ENCODE assay signal across 10 cellular contexts in the genomic region with DNA sequence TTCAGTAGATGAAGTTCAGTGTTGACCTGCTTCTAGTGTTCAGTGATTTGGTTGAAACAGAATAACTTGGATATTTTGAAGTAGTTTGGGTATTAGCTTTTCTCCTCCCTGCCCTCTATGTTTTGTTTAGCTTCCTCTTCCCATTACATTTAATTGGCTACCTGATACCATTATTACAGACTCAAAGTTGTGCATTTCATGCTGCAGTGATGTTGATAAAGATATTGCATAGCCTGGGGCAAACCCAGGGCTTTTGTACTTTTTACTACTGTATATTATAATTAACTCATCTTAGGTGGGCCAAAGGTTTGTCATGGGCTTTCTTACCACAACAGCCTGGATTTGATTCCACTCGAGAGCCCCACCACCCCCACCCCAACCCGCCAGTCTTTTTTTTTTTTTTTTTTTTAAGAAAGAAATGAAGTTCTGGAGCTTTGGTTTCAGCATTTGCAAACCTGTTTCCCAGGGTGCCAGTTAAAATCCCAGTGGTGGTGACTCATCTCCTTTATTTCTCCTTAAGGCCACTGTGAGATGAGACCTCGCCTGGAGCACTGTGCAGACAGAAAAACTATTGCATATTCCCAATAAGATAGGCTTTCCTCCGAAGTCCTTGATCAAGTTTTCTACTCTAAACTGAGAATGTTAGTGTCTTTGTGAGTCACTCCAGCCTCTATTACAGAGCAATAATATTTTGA.
DNase-seq lines count a peak whose midpoint lies in the region; TF ChIP-seq lines count a peak whose summit lies in the region.
"Had no signal": no experiment of that assay in that cellular context is flagged by ENCODE, and none has a peak within 500 bp of the region (broad histone marks: within the 10 kb centered on the region; RNA-seq: fewer than 3 reads in every experiment).

No MANE protein-coding gene starts in this region.

- H3K27ac ChIP-seq in GM23248 (no peak overlapping the region), brain microvascular endothelial cell (peak overlapping the region; percentile 43), neural progenitor cell (no peak overlapping the region)
- H3K27ac ChIP-seq: right lobe of liver had no signal

- H3K9ac ChIP-seq in GM23248 (no peak overlapping the region), neural progenitor cell (no peak overlapping the region)

- H3K36me3 ChIP-seq in GM23248 (ENCODE audit: low read depth) (no peaks in the 10 kb centered on the region), brain microvascular endothelial cell (replicated peaks) (no peaks in the 10 kb centered on the region), neural progenitor cell (no peaks in the 10 kb centered on the region)
- H3K36me3 ChIP-seq: right lobe of liver had no signal

- H3K36me3 Mint-ChIP-seq in neural progenitor cell: no peaks in the 10 kb centered on the region

- no peaks in the 10 kb centered on the region for H3K9me3 Mint-ChIP-seq in neural progenitor cell

- H3K9me3 ChIP-seq in GM23248 (ENCODE audit: low read depth) (no peaks in the 10 kb centered on the region), neural progenitor cell (ENCODE audit: low read depth) (no peaks in the 10 kb centered on the region)
- H3K9me3 ChIP-seq: right lobe of liver had no signal

- peaks cover 28% of the 10 kb centered on the region for H3K4me1 ChIP-seq in GM23248 (ENCODE audit: insufficient read depth)
- peaks cover 20% of the 10 kb centered on the region for H3K4me1 ChIP-seq in neural progenitor cell
- H3K4me1 ChIP-seq: right lobe of liver had no signal

- H4K20me1 ChIP-seq in GM23248 (ENCODE audit: insufficient read depth) (no peaks in the 10 kb centered on the region), neural progenitor cell (ENCODE audit: low read depth) (no peaks in the 10 kb centered on the region)

- H3K4me2 ChIP-seq in GM23248 (ENCODE audit: unreplicated experiment): no peak overlapping the region
- H3K4me2 ChIP-seq in neural progenitor cell: peak overlapping the region; percentile 29

- no peaks in the 10 kb centered on the region for H3K79me2 ChIP-seq in GM23248 (ENCODE audit: insufficient read depth)
- no peaks in the 10 kb centered on the region for H3K79me2 ChIP-seq in neural progenitor cell (ENCODE audit: low read depth)

- in situ Hi-C loops in GM23248 (cut with MboI) (no loop called here), brain microvascular endothelial cell (cut with HindIII; ENCODE audit: low pct_ligation_motif_present, low sequenced_read_pairs) (no loop called here)

- DNase-seq in GM23248: peak; percentile 53
- peak; percentile 42 for DNase-seq in NCI-H1417 treated with DMSO at 0.1 percent for 48 hours (lab: John Stamatoyannopoulos, UW)
- DNase-seq in brain microvascular endothelial cell: peak; percentile 27
- DNase-seq in neural progenitor cell (ENCODE audit: low spot score): no peak
- DNase-seq in NCI-H510A (lab: John Stamatoyannopoulos, UW): no peak
- DNase-seq in NCI-H524 treated with DMSO at 0.1 percent for 48 hours (lab: John Stamatoyannopoulos, UW): no peak
- no peak for DNase-seq in activated CD4-positive, alpha-beta T cell treated with anti-CD3 and anti-CD28 coated beads for 4 hours
- DNase-seq: caudate nucleus, GOT3, right lobe of liver had no signal

- no peak for TF ChIP-seq CTCF in brain microvascular endothelial cell (IDR thresholded peaks at IDR 0.05; ENCODE audit: low read depth, low read length, missing control alignments)
- no peak for TF ChIP-seq CTCF in neural progenitor cell (IDR thresholded peaks at IDR 0.05)

- H2AFZ ChIP-seq in GM23248: no peak overlapping the region
- H2AFZ ChIP-seq in neural progenitor cell (replicated peaks): no peak overlapping the region

- H3K4me1 Mint-ChIP-seq in neural progenitor cell: peaks cover 32% of the 10 kb centered on the region

- H3K27ac Mint-ChIP-seq in neural progenitor cell: no peak overlapping the region

- no peaks in the 10 kb centered on the region for H3K27me3 Mint-ChIP-seq in neural progenitor cell (ENCODE audit: insufficient read depth, low read depth)

- H3K4me3 Mint-ChIP-seq in neural progenitor cell: no peak overlapping the region

- H3K27me3 ChIP-seq in GM23248 (replicated peaks; ENCODE audit: insufficient read depth) (no peaks in the 10 kb centered on the region), brain microvascular endothelial cell (replicated peaks) (no peaks in the 10 kb centered on the region), neural progenitor cell (no peaks in the 10 kb centered on the region)
- H3K27me3 ChIP-seq: right lobe of liver had no signal

- H3F3A ChIP-seq in GM23248 (ENCODE audit: insufficient read depth): peaks cover 16% of the 10 kb centered on the region; the same call in 1 of the 2 replicates
- no peaks in the 10 kb centered on the region for H3F3A ChIP-seq in neural progenitor cell (ENCODE audit: low read depth)

- 43 to 44% methylated on average over 4 of the region's 4 CpGs for WGBS in GM23248 (ENCODE audit: low coverage in 1 of 2, low lambda C conversion rate in 2 of 2, missing lambda C conversion rate in 2 of 2), 2 experiments

- H3K4me3 ChIP-seq in GM23248: no peak overlapping the region
- H3K4me3 ChIP-seq in brain microvascular endothelial cell (ENCODE audit: low read depth, low read length): no peak overlapping the region
- no peak overlapping the region for H3K4me3 ChIP-seq in neural progenitor cell
- H3K4me3 ChIP-seq: right lobe of liver had no signal

- no peaks in the 10 kb centered on the region for H3K9me2 ChIP-seq in GM23248 (ENCODE audit: insufficient read depth)

Comparison
In these comparisons a context has a peak if more than half of its experiments do, and no peak if none do; other contexts are left out.
1. DNase-seq: peak in GM23248 (single experiment), NCI-H1417 treated with DMSO at 0.1 percent for 48 hours (single experiment) and brain microvascular endothelial cell (single experiment); none in neural progenitor cell (single experiment), NCI-H510A (single experiment), NCI-H524 treated with DMSO at 0.1 percent for 48 hours (single experiment) and activated CD4-positive, alpha-beta T cell treated with anti-CD3 and anti-CD28 coated beads for 4 hours (0 of 2).